In genomic region chr6:132067286-132067685, GRCh38 we compare ENCODE assay signal across 24 cellular contexts.
DNase-seq lines count a peak whose midpoint lies in the region; ATAC-seq and TF ChIP-seq lines count a peak whose summit lies in the region.
"Had no signal": no experiment of that assay in that cellular context is flagged by ENCODE, and none has a peak within 500 bp of the region (broad histone marks: within the 10 kb centered on the region; RNA-seq: fewer than 3 reads in every experiment).

No MANE protein-coding gene starts in this region.

- no peaks in the 10 kb centered on the region for H3K27me3 Mint-ChIP-seq in progenitor cell of endocrine pancreas
- no peaks in the 10 kb centered on the region for H3K27me3 Mint-ChIP-seq in activated CD8-positive, alpha-beta T cell treated with anti-CD3 and anti-CD28 coated beads, Interleukin-2, amount 10 ng/mL, durations not matched to agents 7 days and 5 days (ENCODE audit: low read depth)
- H3K27me3 Mint-ChIP-seq: activated naive CD4-positive, alpha-beta T cell treated with anti-CD3 and anti-CD28 coated beads, Interleukin-2, amount 50 U/mL, for 24 hours; central memory CD8-positive, alpha-beta T cell; natural killer cell treated with Interleukin-12 subunit alpha and Interleukin-12 subunit beta and Interleukin-15 and Interleukin-18, amount 100 ng/mL, for 72 hours; stimulated activated memory B cell treated with anti-CD40 and anti-IgM and Interleukin-4, amounts not matched to agents 10 μg/mL and 1 μg/mL and 100 μg/mL, for 72 hours had no signal

- H3K9me3 Mint-ChIP-seq in progenitor cell of endocrine pancreas (ENCODE audit: low read depth): peaks cover 4% of the 10 kb centered on the region
- no peaks in the 10 kb centered on the region for H3K9me3 Mint-ChIP-seq in activated CD8-positive, alpha-beta T cell treated with anti-CD3 and anti-CD28 coated beads, Interleukin-2, amount 10 ng/mL, durations not matched to agents 7 days and 5 days (ENCODE audit: insufficient read depth)
- H3K9me3 Mint-ChIP-seq: activated naive CD4-positive, alpha-beta T cell treated with anti-CD3 and anti-CD28 coated beads, Interleukin-2, amount 50 U/mL, for 24 hours; activated T-cell treated with anti-CD3 and anti-CD28 coated beads, Interleukin-2, amount 50 U/mL, for 4 hours; CD8-positive, alpha-beta memory T cell; central memory CD8-positive, alpha-beta T cell; natural killer cell treated with Interleukin-12 subunit alpha and Interleukin-12 subunit beta and Interleukin-15 and Interleukin-18, amount 100 ng/mL, for 72 hours had no signal

- POLR2A ChIA-PET in activated CD8-positive, alpha-beta T cell treated with anti-CD3 and anti-CD28 coated beads, Interleukin-2, amount 10 ng/mL, durations not matched to agents 7 days and 5 days (lab: Charles Lee): no interaction called here

- no peaks in the 10 kb centered on the region for H3K4me1 Mint-ChIP-seq in progenitor cell of endocrine pancreas (ENCODE audit: low read depth)
- H3K4me1 Mint-ChIP-seq in activated CD8-positive, alpha-beta T cell treated with anti-CD3 and anti-CD28 coated beads, Interleukin-2, amount 10 ng/mL, durations not matched to agents 7 days and 5 days (ENCODE audit: low read depth): no peaks in the 10 kb centered on the region
- H3K4me1 Mint-ChIP-seq: activated naive CD4-positive, alpha-beta T cell treated with anti-CD3 and anti-CD28 coated beads, Interleukin-2, amount 50 U/mL, for 24 hours; CD8-positive, alpha-beta memory T cell; central memory CD8-positive, alpha-beta T cell; stimulated activated memory B cell treated with anti-CD40 and anti-IgM and Interleukin-4, amounts not matched to agents 10 μg/mL and 1 μg/mL and 100 μg/mL, for 72 hours had no signal

- CTCF ChIA-PET in activated CD8-positive, alpha-beta T cell treated with anti-CD3 and anti-CD28 coated beads, Interleukin-2, amount 10 ng/mL, durations not matched to agents 7 days and 5 days (lab: Charles Lee): no interaction called here

- no peak overlapping the region for H3K27ac Mint-ChIP-seq in progenitor cell of endocrine pancreas
- no peak overlapping the region for H3K27ac Mint-ChIP-seq in activated CD8-positive, alpha-beta T cell treated with anti-CD3 and anti-CD28 coated beads, Interleukin-2, amount 10 ng/mL, durations not matched to agents 7 days and 5 days
- H3K27ac Mint-ChIP-seq: activated naive CD4-positive, alpha-beta T cell treated with anti-CD3 and anti-CD28 coated beads, Interleukin-2, amount 50 U/mL, for 24 hours; CD8-positive, alpha-beta memory T cell; natural killer cell treated with Interleukin-12 subunit alpha and Interleukin-12 subunit beta and Interleukin-15 and Interleukin-18, amount 100 ng/mL, for 72 hours; stimulated activated memory B cell treated with anti-CD40 and anti-IgM and Interleukin-4, amounts not matched to agents 10 μg/mL and 1 μg/mL and 100 μg/mL, for 72 hours had no signal

- ATAC-seq in GM18498 (IDR thresholded peaks at IDR 0.05; ENCODE audit: unreplicated experiment) (no peak), HG03460 (IDR thresholded peaks at IDR 0.05; ENCODE audit: unreplicated experiment) (no peak)
- no peak for ATAC-seq in activated CD8-positive, alpha-beta T cell treated with anti-CD3 and anti-CD28 coated beads, Interleukin-2, amount 10 ng/mL, durations not matched to agents 7 days and 5 days
- ATAC-seq: activated T-cell treated with anti-CD3 and anti-CD28 coated beads, Interleukin-2, amount 50 U/mL, for 4 hours; left lung; natural killer cell treated with Interleukin-12 subunit alpha and Interleukin-12 subunit beta and Interleukin-15 and Interleukin-18, amount 100 ng/mL, for 72 hours; stimulated activated memory B cell treated with anti-CD40 and anti-IgM and Interleukin-4, amounts not matched to agents 10 μg/mL and 1 μg/mL and 100 μg/mL, for 72 hours had no signal

- no peak overlapping the region for H3K4me3 Mint-ChIP-seq in progenitor cell of endocrine pancreas (ENCODE audit: low read depth)
- H3K4me3 Mint-ChIP-seq in activated CD8-positive, alpha-beta T cell treated with anti-CD3 and anti-CD28 coated beads, Interleukin-2, amount 10 ng/mL, durations not matched to agents 7 days and 5 days: no peak overlapping the region
- H3K4me3 Mint-ChIP-seq: activated naive CD4-positive, alpha-beta T cell treated with anti-CD3 and anti-CD28 coated beads, Interleukin-2, amount 50 U/mL, for 24 hours; activated T-cell treated with anti-CD3 and anti-CD28 coated beads, Interleukin-2, amount 50 U/mL, for 4 hours; CD8-positive, alpha-beta memory T cell; central memory CD8-positive, alpha-beta T cell; natural killer cell treated with Interleukin-12 subunit alpha and Interleukin-12 subunit beta and Interleukin-15 and Interleukin-18, amount 100 ng/mL, for 72 hours; stimulated activated memory B cell treated with anti-CD40 and anti-IgM and Interleukin-4, amounts not matched to agents 10 μg/mL and 1 μg/mL and 100 μg/mL, for 72 hours had no signal

- no peak for TF ChIP-seq CTCF in progenitor cell of endocrine pancreas (IDR thresholded peaks at IDR 0.05; ENCODE audit: unreplicated experiment)

- peaks cover 1% of the 10 kb centered on the region for H3K36me3 Mint-ChIP-seq in progenitor cell of endocrine pancreas (ENCODE audit: insufficient read depth)
- no peaks in the 10 kb centered on the region for H3K36me3 Mint-ChIP-seq in activated CD8-positive, alpha-beta T cell treated with anti-CD3 and anti-CD28 coated beads, Interleukin-2, amount 10 ng/mL, durations not matched to agents 7 days and 5 days (ENCODE audit: low read depth)
- H3K36me3 Mint-ChIP-seq: activated naive CD4-positive, alpha-beta T cell treated with anti-CD3 and anti-CD28 coated beads, Interleukin-2, amount 50 U/mL, for 24 hours; CD8-positive, alpha-beta memory T cell; natural killer cell treated with Interleukin-12 subunit alpha and Interleukin-12 subunit beta and Interleukin-15 and Interleukin-18, amount 100 ng/mL, for 72 hours; stimulated activated memory B cell treated with anti-CD40 and anti-IgM and Interleukin-4, amounts not matched to agents 10 μg/mL and 1 μg/mL and 100 μg/mL, for 72 hours had no signal

- peak; percentile 6 for DNase-seq in NOMO-1 treated with DMSO at 0.1 percent for 48 hours (lab: John Stamatoyannopoulos, UW; ENCODE audit: unreplicated experiment)
- no peak for DNase-seq in NOMO-1 treated with dmso at 0.1 percent for 144 hours (lab: John Stamatoyannopoulos, UW; ENCODE audit: unreplicated experiment)
- peak; percentile 43 for DNase-seq in M059J (ENCODE audit: low read depth)
- peak; percentile 73 for DNase-seq in fibroblast of gingiva (ENCODE audit: low read depth)
- DNase-seq in progenitor cell of endocrine pancreas (ENCODE audit: low spot score, unreplicated experiment): no peak
- no peak for DNase-seq in activated CD8-positive, alpha-beta T cell treated with anti-CD3 and anti-CD28 coated beads, Interleukin-2, amount 10 ng/mL, durations not matched to agents 7 days and 5 days
- DNase-seq: ACHN; activated CD8-positive, alpha-beta memory T cell treated with anti-CD3 and anti-CD28 coated beads for 24 hours; activated T-cell treated with anti-CD3 and anti-CD28 coated beads, Interleukin-2, amount 50 U/mL, for 4 hours; CD8-positive, alpha-beta memory T cell; KBM-7; left lung; midbrain; NCI-H187 treated with DMSO at 0.1 percent for 48 hours; NCI-H446 treated with DMSO at 0.1 percent for 48 hours; NK-92 treated with Interleukin-12 subunit alpha and Interleukin-12 subunit beta, amount 100 ng/mL, for 24 hours; RPMI8226; stimulated activated CD4-positive, alpha-beta T cell treated with anti-CD3 and anti-CD28 coated beads, Interleukin-1b, Interleukin-23, amount 100 ng/mL, for 48 hours had no signal

Comparison
In these comparisons a context has a peak if more than half of its experiments do, and no peak if none do; other contexts are left out.
1. DNase-seq: peak in NOMO-1 treated with DMSO at 0.1 percent for 48 hours (single experiment), M059J (single experiment) and fibroblast of gingiva (single experiment); none in NOMO-1 treated with dmso at 0.1 percent for 144 hours (single experiment), progenitor cell of endocrine pancreas (single experiment) and activated CD8-positive, alpha-beta T cell treated with anti-CD3 and anti-CD28 coated beads, Interleukin-2, amount 10 ng/mL, durations not matched to agents 7 days and 5 days (single experiment).